ENCODE assay signal across 11 cellular contexts in the genomic region with DNA sequence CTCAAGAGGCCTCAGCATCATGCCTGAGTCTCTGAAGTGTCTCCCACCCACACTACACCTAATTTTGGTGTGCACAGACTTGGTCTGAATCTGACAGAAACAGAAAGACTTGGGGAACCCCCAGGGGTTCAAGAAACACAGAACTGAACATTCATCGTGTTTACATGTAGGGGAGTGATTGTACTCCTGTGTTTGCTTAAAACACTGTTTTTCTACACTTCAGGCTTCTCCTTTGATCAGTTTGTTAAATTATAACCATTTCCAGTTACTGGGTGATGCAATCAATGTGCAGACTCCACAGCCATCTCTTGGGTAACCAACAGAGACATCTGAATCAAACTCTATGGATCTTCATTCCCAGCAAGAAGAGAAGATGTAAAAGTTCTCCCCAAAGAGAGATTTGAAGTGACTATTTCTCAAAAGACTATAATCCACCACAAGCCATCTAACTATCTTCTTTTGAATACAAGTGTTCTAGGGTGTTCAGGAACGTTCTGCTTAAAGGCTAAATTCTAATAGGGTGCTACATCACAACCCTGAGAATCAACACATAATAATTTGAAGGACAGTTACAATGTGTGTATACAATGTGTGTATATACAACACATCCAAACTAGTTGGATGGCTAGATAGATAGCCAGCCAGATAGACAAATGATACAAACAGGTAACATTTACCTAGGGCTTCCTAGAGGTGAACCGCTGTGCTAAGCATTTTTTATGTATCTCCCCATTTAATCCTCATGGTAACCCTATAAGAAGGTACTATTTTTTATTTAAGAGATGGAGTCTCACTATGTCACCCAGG. TPM values are rescaled to one million over a fixed set of nuclear protein-coding genes. Genes with fewer than 3 reads are reported as not detected.
A peak's percentile ranks its signal among the peaks of the same experiment; 100 is the strongest.
DNase-seq lines count a peak whose midpoint lies in the region; ATAC-seq and TF ChIP-seq lines count a peak whose summit lies in the region.
"Had no signal": no experiment of that assay in that cellular context is flagged by ENCODE, and none has a peak within 500 bp of the region (broad histone marks: within the 10 kb centered on the region; RNA-seq: fewer than 3 reads in every experiment).

No MANE protein-coding gene starts in this region.

- no peak for TF ChIP-seq CTCF in activated CD8-positive, alpha-beta T cell treated with anti-CD3 and anti-CD28 coated beads for 36 hours (IDR thresholded peaks at IDR 0.05)
- TF ChIP-seq CTCF in neural crest cell (conservative IDR thresholded peaks at IDR 0.05): no peak
- no peak for TF ChIP-seq CTCF in WERI-Rb-1 (IDR thresholded peaks at IDR 0.05; ENCODE audit: low read depth, low read length)

- H3K27ac ChIP-seq in WERI-Rb-1: no peak overlapping the region

- H3K27me3 ChIP-seq in WERI-Rb-1 (ENCODE audit: insufficient read depth, low read depth, severe bottlenecking): no peaks in the 10 kb centered on the region
- H3K27me3 ChIP-seq: MG63 had no signal

- H3K27ac Mint-ChIP-seq in activated CD8-positive, alpha-beta T cell treated with anti-CD3 and anti-CD28 coated beads for 36 hours: peak overlapping the region; percentile 87
- no peak overlapping the region for H3K27ac Mint-ChIP-seq in activated CD8-positive, alpha-beta T cell treated with anti-CD3 and anti-CD28 coated beads, Interleukin-2, amount 10 ng/mL, durations not matched to agents 7 days and 5 days
- peak overlapping the region; percentile 19 for H3K27ac Mint-ChIP-seq in neural crest cell (ENCODE audit: unreplicated experiment)
- H3K27ac Mint-ChIP-seq: activated B cell treated with CpG ODN at 0.5 μM for 24 hours had no signal

- ATAC-seq in activated CD8-positive, alpha-beta T cell treated with anti-CD3 and anti-CD28 coated beads for 36 hours: peak; percentile 91
- ATAC-seq in activated CD8-positive, alpha-beta T cell treated with anti-CD3 and anti-CD28 coated beads, Interleukin-2, amount 10 ng/mL, durations not matched to agents 7 days and 5 days: no peak
- peak; percentile 82 for ATAC-seq in GM21786 (IDR thresholded peaks at IDR 0.05; ENCODE audit: unreplicated experiment)
- ATAC-seq in HG03575 (IDR thresholded peaks at IDR 0.05; ENCODE audit: extremely low read depth, insufficient number of reproducible peaks, low FRiP score, unreplicated experiment): peak; percentile 76

- intact Hi-C loops in activated CD8-positive, alpha-beta T cell treated with anti-CD3 and anti-CD28 coated beads for 36 hours (cut with micrococcal nuclease): no loop called here

- no peak overlapping the region for H3K4me3 Mint-ChIP-seq in activated CD8-positive, alpha-beta T cell treated with anti-CD3 and anti-CD28 coated beads for 36 hours
- no peak overlapping the region for H3K4me3 Mint-ChIP-seq in activated CD8-positive, alpha-beta T cell treated with anti-CD3 and anti-CD28 coated beads, Interleukin-2, amount 10 ng/mL, durations not matched to agents 7 days and 5 days
- no peak overlapping the region for H3K4me3 Mint-ChIP-seq in neural crest cell
- H3K4me3 Mint-ChIP-seq: activated B cell treated with CpG ODN at 0.5 μM for 24 hours had no signal

- DNase-seq in activated CD8-positive, alpha-beta T cell treated with anti-CD3 and anti-CD28 coated beads for 36 hours: peak; percentile 59
- no peak for DNase-seq in activated CD8-positive, alpha-beta T cell treated with anti-CD3 and anti-CD28 coated beads, Interleukin-2, amount 10 ng/mL, durations not matched to agents 7 days and 5 days
- no peak for DNase-seq in neural crest cell (ENCODE audit: low read depth, low spot score)
- DNase-seq in nucleus accumbens (lab: John Stamatoyannopoulos, UW): no peak
- DNase-seq in anterior cingulate cortex (lab: John Stamatoyannopoulos, UW): no peak
- DNase-seq in WERI-Rb-1: no peak
- DNase-seq: activated B cell treated with CpG ODN at 0.5 μM for 24 hours, mesendoderm, MG63 had no signal

- peaks cover 10% of the 10 kb centered on the region for H3K36me3 Mint-ChIP-seq in activated CD8-positive, alpha-beta T cell treated with anti-CD3 and anti-CD28 coated beads for 36 hours (ENCODE audit: low read depth)
- H3K36me3 Mint-ChIP-seq in activated CD8-positive, alpha-beta T cell treated with anti-CD3 and anti-CD28 coated beads, Interleukin-2, amount 10 ng/mL, durations not matched to agents 7 days and 5 days (ENCODE audit: low read depth): peaks cover 2% of the 10 kb centered on the region
- no peaks in the 10 kb centered on the region for H3K36me3 Mint-ChIP-seq in neural crest cell (ENCODE audit: low read depth)

- CTCF ChIA-PET in activated CD8-positive, alpha-beta T cell treated with anti-CD3 and anti-CD28 coated beads for 36 hours (lab: Charles Lee): interaction anchor here (0.6 to 3.1 kb wide), 5 partner anchors 12 to 107 kb away, joined by 3 to 17 read pairs (median 4); no protein-coding TSS in a partner anchor
- CTCF ChIA-PET in activated CD8-positive, alpha-beta T cell treated with anti-CD3 and anti-CD28 coated beads, Interleukin-2, amount 10 ng/mL, durations not matched to agents 7 days and 5 days (lab: Charles Lee): interaction anchor here (0.9 to 1.7 kb wide), 2 partner anchors 12 to 15 kb away, joined by 3 to 10 read pairs; no protein-coding TSS in a partner anchor

- no peak overlapping the region for H3K4me3 ChIP-seq in WERI-Rb-1 (ENCODE audit: low read depth, low read length)
- H3K4me3 ChIP-seq: MG63 had no signal

- no peaks in the 10 kb centered on the region for H3K9me3 ChIP-seq in WERI-Rb-1 (ENCODE audit: severe bottlenecking)
- H3K9me3 ChIP-seq: MG63 had no signal

- H3K4me1 Mint-ChIP-seq in activated CD8-positive, alpha-beta T cell treated with anti-CD3 and anti-CD28 coated beads for 36 hours (ENCODE audit: low read depth): peaks cover 25% of the 10 kb centered on the region
- peaks cover 5% of the 10 kb centered on the region for H3K4me1 Mint-ChIP-seq in activated CD8-positive, alpha-beta T cell treated with anti-CD3 and anti-CD28 coated beads, Interleukin-2, amount 10 ng/mL, durations not matched to agents 7 days and 5 days (ENCODE audit: low read depth)
- no peaks in the 10 kb centered on the region for H3K4me1 Mint-ChIP-seq in neural crest cell
- H3K4me1 Mint-ChIP-seq: activated B cell treated with CpG ODN at 0.5 μM for 24 hours had no signal

- POLR2A ChIA-PET in activated CD8-positive, alpha-beta T cell treated with anti-CD3 and anti-CD28 coated beads for 36 hours (lab: Charles Lee): interaction anchor here (0.6 kb wide), 1 partner anchor 10 kb away, joined by 3 read pairs; no protein-coding TSS in a partner anchor
- POLR2A ChIA-PET in activated CD8-positive, alpha-beta T cell treated with anti-CD3 and anti-CD28 coated beads, Interleukin-2, amount 10 ng/mL, durations not matched to agents 7 days and 5 days (lab: Charles Lee): no interaction called here

- no peaks in the 10 kb centered on the region for H3K9me3 Mint-ChIP-seq in activated CD8-positive, alpha-beta T cell treated with anti-CD3 and anti-CD28 coated beads for 36 hours
- H3K9me3 Mint-ChIP-seq in activated CD8-positive, alpha-beta T cell treated with anti-CD3 and anti-CD28 coated beads, Interleukin-2, amount 10 ng/mL, durations not matched to agents 7 days and 5 days (ENCODE audit: insufficient read depth): no peaks in the 10 kb centered on the region
- no peaks in the 10 kb centered on the region for H3K9me3 Mint-ChIP-seq in neural crest cell
- H3K9me3 Mint-ChIP-seq: activated B cell treated with CpG ODN at 0.5 μM for 24 hours had no signal

- no peaks in the 10 kb centered on the region for H3K36me3 ChIP-seq in WERI-Rb-1
- H3K36me3 ChIP-seq: MG63 had no signal

- no peaks in the 10 kb centered on the region for H3K27me3 Mint-ChIP-seq in activated CD8-positive, alpha-beta T cell treated with anti-CD3 and anti-CD28 coated beads for 36 hours
- no peaks in the 10 kb centered on the region for H3K27me3 Mint-ChIP-seq in activated CD8-positive, alpha-beta T cell treated with anti-CD3 and anti-CD28 coated beads, Interleukin-2, amount 10 ng/mL, durations not matched to agents 7 days and 5 days (ENCODE audit: low read depth)
- H3K27me3 Mint-ChIP-seq in neural crest cell (ENCODE audit: low read depth): no peaks in the 10 kb centered on the region

RNA-seq across cellular contexts. Expression of gene DNAJC12, which starts 34.2 kb away (rescaled TPM):
- 10 to 100 TPM; 29.1 to 32.5 TPM for total RNA-seq in activated CD8-positive, alpha-beta T cell treated with anti-CD3 and anti-CD28 coated beads for 36 hours
- total RNA-seq in activated CD8-positive, alpha-beta T cell treated with anti-CD3 and anti-CD28 coated beads, Interleukin-2, amount 10 ng/mL, durations not matched to agents 7 days and 5 days: 1 to 10 TPM; 2.6 to 3.0 TPM
- 3.8 and 4.1 TPM in 2 replicates for total RNA-seq in neural crest cell
